ENCODE assay signal across 7 cellular contexts in genomic region chr4:101347557-101348366, GRCh38. TPM values are rescaled to one million over a fixed set of nuclear protein-coding genes. Genes with fewer than 3 reads are reported as not detected.
A peak's percentile ranks its signal among the peaks of the same experiment; 100 is the strongest.
DNase-seq lines count a peak whose midpoint lies in the region; ATAC-seq and TF ChIP-seq lines count a peak whose summit lies in the region.

No MANE protein-coding gene starts in this region.

- H3K79me2 ChIP-seq in hepatocyte: peaks cover 34% of the 10 kb centered on the region

- peaks cover 27% of the 10 kb centered on the region for H4K20me1 ChIP-seq in hepatocyte (ENCODE audit: insufficient read depth, poor library complexity, severe bottlenecking)

- H3K4me3 ChIP-seq in astrocyte of the cerebellum (ENCODE audit: low read depth, low read length) (peak overlapping the region; percentile 79), hepatocyte (peak overlapping the region; percentile 90)

- ATAC-seq in GM18508 (IDR thresholded peaks at IDR 0.05; ENCODE audit: insufficient read depth, unreplicated experiment) (peak; percentile 70), HG02981 (IDR thresholded peaks at IDR 0.05; ENCODE audit: unreplicated experiment) (peak; percentile 78)

- no peaks in the 10 kb centered on the region for H3K9me3 ChIP-seq in hepatocyte (ENCODE audit: low read depth)

- WGBS in hepatocyte (ENCODE audit: low lambda C conversion rate, missing lambda C conversion rate): under 1% methylated on average over 52 of the region's 71 CpGs

- no peaks in the 10 kb centered on the region for H3K27me3 ChIP-seq in hepatocyte

- H3K27ac ChIP-seq in hepatocyte: peak overlapping the region; percentile 95

- no peaks in the 10 kb centered on the region for H3K36me3 ChIP-seq in hepatocyte (replicated peaks; ENCODE audit: insufficient read depth, low read depth)

- TF ChIP-seq CTCF in astrocyte of the cerebellum (IDR thresholded peaks at IDR 0.05; ENCODE audit: low read depth, low read length, missing control alignments): peak; percentile 18
- TF ChIP-seq CTCF in hepatocyte (IDR thresholded peaks at IDR 0.05; ENCODE audit: poor library complexity): peak; percentile 18

- H3K9me2 ChIP-seq in hepatocyte (replicated peaks; ENCODE audit: insufficient read depth): no peaks in the 10 kb centered on the region

- H3K4me1 ChIP-seq in hepatocyte (ENCODE audit: insufficient read depth): peaks cover 11% of the 10 kb centered on the region

- DNase-seq in NCI-H1930 (lab: John Stamatoyannopoulos, UW) (peak; percentile 86 to 92), T-helper 22 cell (ENCODE audit: low read depth) (peak; percentile 99), astrocyte of the cerebellum (ENCODE audit: low read depth) (peak; percentile 93), hepatocyte (ENCODE audit: low spot score) (peak; percentile 98), renal cortical epithelial cell (ENCODE audit: low read depth) (peak; percentile 85)

- H2AFZ ChIP-seq in hepatocyte: peak overlapping the region; percentile 86

- H3K4me2 ChIP-seq in hepatocyte: peak overlapping the region; percentile 81

- in situ Hi-C loops in astrocyte of the cerebellum (cut with HindIII; ENCODE audit: low sequenced_read_pairs): no loop called here

RNA-seq across cellular contexts. Expression of gene PPP3CA, which starts 0.4 kb away (rescaled TPM):
- 47.8 and 49.5 TPM in 2 replicates for total RNA-seq in hepatocyte
- polyA plus RNA-seq in hepatocyte: 12.9 and 15.6 TPM in 2 replicates
- 32.3 and 44.5 TPM in 2 replicates for total RNA-seq in renal cortical epithelial cell

Comparison
In these comparisons a context has a peak if more than half of its experiments do, and no peak if none do; other contexts are left out.
1. Peak in every context shown above with its lines: DNase-seq, ATAC-seq, H3K4me3 ChIP-seq and H3K27ac ChIP-seq.